2 cellular contexts compared by ENCODE assay signal in genomic region chr17:76690596-76691280, GRCh38.
TF ChIP-seq lines count a peak whose summit lies in the region.

No MANE protein-coding gene starts in this region.

TF ChIP-seq in HepG2, 621 proteins besides CTCF, POLR2A, EP300 and RAD21:
- TF ChIP-seq ZNF121 (CRISPR knock-in tag; IDR thresholded peaks at IDR 0.05) (peak; percentile 96), ZNF3 (CRISPR knock-in tag; IDR thresholded peaks at IDR 0.05) (0 out of 2 replicates have a peak, but pooled peaks have one; percentile 35), ADNP (CRISPR knock-in tag; IDR thresholded peaks at IDR 0.05) (peak; percentile 45; the same call in 1 of the 2 replicates), KAT8 (CRISPR knock-in tag; IDR thresholded peaks at IDR 0.05) (no peak), ZMYM2 (CRISPR knock-in tag; IDR thresholded peaks at IDR 0.05) (no peak), ZNF616 (CRISPR knock-in tag; IDR thresholded peaks at IDR 0.05; ENCODE audit: low read depth) (0 out of 2 replicates have a peak, but pooled peaks have one; percentile 34), ZNF136 (CRISPR knock-in tag; IDR thresholded peaks at IDR 0.05; ENCODE audit: low read depth) (0 out of 2 replicates have a peak, but pooled peaks have one; percentile 1), MIER2 (CRISPR knock-in tag; IDR thresholded peaks at IDR 0.05) (no peak), ZMYM3 (CRISPR knock-in tag; IDR thresholded peaks at IDR 0.05) (peak; percentile 79), MYNN (CRISPR knock-in tag; IDR thresholded peaks at IDR 0.05; ENCODE audit: low read depth) (no peak), DNMT3B (CRISPR knock-in tag; conservative IDR thresholded peaks at IDR 0.05) (no peak)
- TF ChIP-seq, protein P1, sequence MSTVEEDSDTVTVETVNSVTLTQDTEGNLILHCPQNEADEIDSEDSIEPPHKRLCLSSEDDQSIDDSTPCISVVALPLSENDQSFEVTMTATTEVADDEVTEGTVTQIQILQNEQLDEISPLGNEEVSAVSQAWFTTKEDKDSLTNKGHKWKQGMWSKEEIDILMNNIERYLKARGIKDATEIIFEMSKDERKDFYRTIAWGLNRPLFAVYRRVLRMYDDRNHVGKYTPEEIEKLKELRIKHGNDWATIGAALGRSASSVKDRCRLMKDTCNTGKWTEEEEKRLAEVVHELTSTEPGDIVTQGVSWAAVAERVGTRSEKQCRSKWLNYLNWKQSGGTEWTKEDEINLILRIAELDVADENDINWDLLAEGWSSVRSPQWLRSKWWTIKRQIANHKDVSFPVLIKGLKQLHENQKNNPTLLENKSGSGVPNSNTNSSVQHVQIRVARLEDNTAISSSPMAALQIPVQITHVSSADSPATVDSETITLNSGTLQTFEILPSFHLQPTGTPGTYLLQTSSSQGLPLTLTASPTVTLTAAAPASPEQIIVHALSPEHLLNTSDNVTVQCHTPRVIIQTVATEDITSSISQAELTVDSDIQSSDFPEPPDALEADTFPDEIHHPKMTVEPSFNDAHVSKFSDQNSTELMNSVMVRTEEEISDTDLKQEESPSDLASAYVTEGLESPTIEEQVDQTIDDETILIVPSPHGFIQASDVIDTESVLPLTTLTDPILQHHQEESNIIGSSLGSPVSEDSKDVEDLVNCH (CRISPR knock-in tag; IDR thresholded peaks at IDR 0.05), result no peak
- TF ChIP-seq, protein P2, sequence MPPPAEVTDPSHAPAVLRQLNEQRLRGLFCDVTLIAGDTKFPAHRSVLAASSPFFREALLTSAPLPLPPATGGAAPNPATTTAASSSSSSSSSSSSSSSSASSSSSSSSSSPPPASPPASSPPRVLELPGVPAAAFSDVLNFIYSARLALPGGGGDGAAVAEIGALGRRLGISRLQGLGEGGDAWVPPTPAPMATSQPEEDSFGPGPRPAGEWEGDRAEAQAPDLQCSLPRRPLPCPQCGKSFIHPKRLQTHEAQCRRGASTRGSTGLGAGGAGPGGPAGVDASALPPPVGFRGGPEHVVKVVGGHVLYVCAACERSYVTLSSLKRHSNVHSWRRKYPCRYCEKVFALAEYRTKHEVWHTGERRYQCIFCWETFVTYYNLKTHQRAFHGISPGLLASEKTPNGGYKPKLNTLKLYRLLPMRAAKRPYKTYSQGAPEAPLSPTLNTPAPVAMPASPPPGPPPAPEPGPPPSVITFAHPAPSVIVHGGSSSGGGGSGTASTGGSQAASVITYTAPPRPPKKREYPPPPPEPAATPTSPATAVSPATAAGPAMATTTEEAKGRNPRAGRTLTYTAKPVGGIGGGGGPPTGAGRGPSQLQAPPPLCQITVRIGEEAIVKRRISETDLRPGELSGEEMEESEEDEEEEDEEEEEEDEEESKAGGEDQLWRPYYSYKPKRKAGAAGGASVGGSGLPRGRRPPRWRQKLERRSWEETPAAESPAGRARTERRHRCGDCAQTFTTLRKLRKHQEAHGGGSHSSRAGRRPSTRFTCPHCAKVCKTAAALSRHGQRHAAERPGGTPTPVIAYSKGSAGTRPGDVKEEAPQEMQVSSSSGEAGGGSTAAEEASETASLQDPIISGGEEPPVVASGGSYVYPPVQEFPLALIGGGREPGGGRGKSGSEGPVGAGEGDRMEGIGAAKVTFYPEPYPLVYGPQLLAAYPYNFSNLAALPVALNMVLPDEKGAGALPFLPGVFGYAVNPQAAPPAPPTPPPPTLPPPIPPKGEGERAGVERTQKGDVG (CRISPR knock-in tag; IDR thresholded peaks at IDR 0.05; ENCODE audit: borderline replicate concordance), result 0 out of 2 replicates have a peak, but pooled peaks have one; percentile 39
- TF ChIP-seq, protein P3, sequence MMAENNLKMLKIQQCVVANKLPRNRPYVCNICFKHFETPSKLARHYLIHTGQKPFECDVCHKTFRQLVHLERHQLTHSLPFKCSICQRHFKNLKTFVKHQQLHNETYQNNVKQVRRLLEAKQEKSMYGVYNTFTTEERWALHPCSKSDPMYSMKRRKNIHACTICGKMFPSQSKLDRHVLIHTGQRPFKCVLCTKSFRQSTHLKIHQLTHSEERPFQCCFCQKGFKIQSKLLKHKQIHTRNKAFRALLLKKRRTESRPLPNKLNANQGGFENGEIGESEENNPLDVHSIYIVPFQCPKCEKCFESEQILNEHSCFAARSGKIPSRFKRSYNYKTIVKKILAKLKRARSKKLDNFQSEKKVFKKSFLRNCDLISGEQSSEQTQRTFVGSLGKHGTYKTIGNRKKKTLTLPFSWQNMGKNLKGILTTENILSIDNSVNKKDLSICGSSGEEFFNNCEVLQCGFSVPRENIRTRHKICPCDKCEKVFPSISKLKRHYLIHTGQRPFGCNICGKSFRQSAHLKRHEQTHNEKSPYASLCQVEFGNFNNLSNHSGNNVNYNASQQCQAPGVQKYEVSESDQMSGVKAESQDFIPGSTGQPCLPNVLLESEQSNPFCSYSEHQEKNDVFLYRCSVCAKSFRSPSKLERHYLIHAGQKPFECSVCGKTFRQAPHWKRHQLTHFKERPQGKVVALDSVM (CRISPR knock-in tag; IDR thresholded peaks at IDR 0.05), result peak; percentile 92
TF ChIP-seq in HepG2: peak in this region for 8.

TF ChIP-seq in HEK293T, 16 proteins besides CTCF, POLR2A, EP300 and RAD21:
- TF ChIP-seq FOXK2 (IDR thresholded peaks at IDR 0.05) (no peak), FOXM1 (IDR thresholded peaks at IDR 0.05; ENCODE audit: borderline replicate concordance) (no peak), LEF1 (IDR thresholded peaks at IDR 0.05; ENCODE audit: borderline replicate concordance) (no peak), CTBP1 (IDR thresholded peaks at IDR 0.05; ENCODE audit: borderline replicate concordance) (no peak), SP1 (IDR thresholded peaks at IDR 0.05) (no peak), ELF4 (IDR thresholded peaks at IDR 0.05) (no peak), L3MBTL2 (conservative IDR thresholded peaks at IDR 0.05) (no peak), BHLHE40 (IDR thresholded peaks at IDR 0.05; ENCODE audit: borderline replicate concordance) (no peak), ZNF384 (IDR thresholded peaks at IDR 0.05) (no peak), HDGF (IDR thresholded peaks at IDR 0.05; ENCODE audit: borderline replicate concordance) (no peak), TARDBP (IDR thresholded peaks at IDR 0.05) (no peak), SUZ12 (IDR thresholded peaks at IDR 0.05) (no peak), PKNOX1 (IDR thresholded peaks at IDR 0.05) (no peak), FOXA1 (IDR thresholded peaks at IDR 0.05) (no peak), NFRKB (IDR thresholded peaks at IDR 0.05) (no peak), ARNT (IDR thresholded peaks at IDR 0.05) (no peak)
